In the genomic region with DNA sequence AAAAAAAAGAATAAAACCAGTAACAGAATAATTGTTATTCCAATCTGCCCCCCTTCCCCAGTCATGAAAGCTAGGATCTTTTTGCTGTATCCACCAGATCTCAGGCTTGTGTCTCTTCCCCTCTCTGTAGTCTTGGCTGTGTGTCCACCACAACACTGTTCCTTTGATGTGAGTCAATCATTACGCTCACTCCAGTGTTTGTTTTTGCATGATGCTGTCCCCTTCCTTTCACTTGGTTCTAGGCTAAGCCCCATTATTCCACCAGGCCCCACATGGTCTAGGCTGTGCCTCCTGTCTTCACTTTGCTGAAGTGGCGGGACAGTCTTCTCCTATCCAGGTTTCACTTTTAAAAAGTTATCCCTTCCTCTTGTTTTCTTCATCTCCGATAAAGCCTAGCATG, we compare ENCODE assay signal across 21 cellular contexts. TPM values are rescaled to one million over a fixed set of nuclear protein-coding genes. Genes with fewer than 3 reads are reported as not detected.
DNase-seq lines count a peak whose midpoint lies in the region; ATAC-seq, FAIRE-seq and TF ChIP-seq lines count a peak whose summit lies in the region.
"Had no signal": no experiment of that assay in that cellular context is flagged by ENCODE, and none has a peak within 500 bp of the region (broad histone marks: within the 10 kb centered on the region; RNA-seq: fewer than 3 reads in every experiment).

No MANE protein-coding gene starts in this region.

- DNase-seq in SK-N-SH (no peak), astrocyte (ENCODE audit: low read depth) (no peak), hepatocyte (ENCODE audit: low spot score) (no peak), SHP77 (lab: John Stamatoyannopoulos, UW) (no peak)
- DNase-seq in activated naive CD4-positive, alpha-beta T cell treated with anti-CD3 and anti-CD28 coated beads, Interleukin-2, amount 50 U/mL, for 72 hours (ENCODE audit: low spot score in 2 of 2): no peak
- DNase-seq: ACHN; activated CD4-positive, alpha-beta T cell treated with anti-CD3 and anti-CD28 coated beads, Interleukin-2, amount 50 U/mL, for 4 hours; activated naive CD4-positive, alpha-beta T cell treated with anti-CD3 and anti-CD28 coated beads, Interleukin-2, amount 10 ng/mL, durations not matched to agents 7 days and 5 days; brain microvascular endothelial cell; dorsolateral prefrontal cortex; MG63; retina; stimulated activated naive CD4-positive, alpha-beta T cell treated with Interleukin-2 at 50 U/mL for 16 hours; transverse colon had no signal

- H3K9ac ChIP-seq in SK-N-SH (no peak overlapping the region), astrocyte (ENCODE audit: low read length) (no peak overlapping the region)

- H3K4me1 ChIP-seq in SK-N-SH (ENCODE audit: control insufficient read depth in 1 of 2, insufficient read depth in 2 of 2, low read depth in 1 of 2, low read length in 1 of 2) (peaks cover 0 to 11% of the 10 kb centered on the region in 2 experiments; a peak in 2 of 4 replicates), astrocyte (ENCODE audit: insufficient read depth, low read length) (no peaks in the 10 kb centered on the region), hepatocyte (ENCODE audit: insufficient read depth) (peaks cover 10% of the 10 kb centered on the region)

- H3K4me2 ChIP-seq in SK-N-SH (0 out of 2 replicates have a peak overlapping the region, but pooled peaks have one; percentile 7), astrocyte (ENCODE audit: low read length) (no peak overlapping the region), hepatocyte (no peak overlapping the region)

- no peak for TF ChIP-seq CTCF in SK-N-SH (IDR thresholded peaks at IDR 0.05)
- no peak for TF ChIP-seq CTCF in astrocyte (IDR thresholded peaks at IDR 0.05; ENCODE audit: insufficient read depth, low read depth, low read length)
- no peak for TF ChIP-seq CTCF in hepatocyte (IDR thresholded peaks at IDR 0.05; ENCODE audit: poor library complexity)

- H3K79me2 ChIP-seq in SK-N-SH (ENCODE audit: insufficient read depth) (no peaks in the 10 kb centered on the region), astrocyte (ENCODE audit: insufficient read depth, low read length) (no peaks in the 10 kb centered on the region), hepatocyte (no peaks in the 10 kb centered on the region)

- no peak overlapping the region for H3K4me3 Mint-ChIP-seq in astrocyte (ENCODE audit: unreplicated experiment)
- H3K4me3 Mint-ChIP-seq: activated naive CD4-positive, alpha-beta T cell treated with anti-CD3 and anti-CD28 coated beads, Interleukin-2, amount 10 ng/mL, durations not matched to agents 7 days and 5 days; CD14-positive monocyte had no signal

- no peaks in the 10 kb centered on the region for H4K20me1 ChIP-seq in SK-N-SH (ENCODE audit: insufficient read depth)
- H4K20me1 ChIP-seq in astrocyte (ENCODE audit: insufficient read depth, low read length): no peaks in the 10 kb centered on the region
- H4K20me1 ChIP-seq in hepatocyte (ENCODE audit: insufficient read depth, poor library complexity, severe bottlenecking): no peaks in the 10 kb centered on the region

- no peak for TF ChIP-seq RAD21 in SK-N-SH (IDR thresholded peaks at IDR 0.05; ENCODE audit: low read length)

- no peaks in the 10 kb centered on the region for H3K36me3 Mint-ChIP-seq in astrocyte (ENCODE audit: low read depth, unreplicated experiment)
- no peaks in the 10 kb centered on the region for H3K36me3 Mint-ChIP-seq in activated naive CD4-positive, alpha-beta T cell treated with anti-CD3 and anti-CD28 coated beads, Interleukin-2, amount 50 U/mL, for 72 hours
- H3K36me3 Mint-ChIP-seq: activated naive CD4-positive, alpha-beta T cell treated with anti-CD3 and anti-CD28 coated beads, Interleukin-2, amount 10 ng/mL, durations not matched to agents 7 days and 5 days; CD14-positive monocyte had no signal

- peaks cover 22% of the 10 kb centered on the region for H3K4me1 Mint-ChIP-seq in astrocyte (ENCODE audit: low read depth, unreplicated experiment)
- H3K4me1 Mint-ChIP-seq: activated naive CD4-positive, alpha-beta T cell treated with anti-CD3 and anti-CD28 coated beads, Interleukin-2, amount 10 ng/mL, durations not matched to agents 7 days and 5 days had no signal

- POLR2A ChIA-PET in SK-N-SH (lab: Yijun Ruan, JAX): no interaction called here

- H3K27me3 ChIP-seq in SK-N-SH (ENCODE audit: insufficient read depth): no peaks in the 10 kb centered on the region; the same call in 1 of the 2 replicates
- no peaks in the 10 kb centered on the region for H3K27me3 ChIP-seq in astrocyte (ENCODE audit: insufficient read depth, low read length)
- H3K27me3 ChIP-seq in hepatocyte: no peaks in the 10 kb centered on the region
- H3K27me3 ChIP-seq: dorsolateral prefrontal cortex, MG63, transverse colon had no signal

- H2AFZ ChIP-seq in SK-N-SH (ENCODE audit: low read depth): no peak overlapping the region
- peak overlapping the region; percentile 58 for H2AFZ ChIP-seq in astrocyte (ENCODE audit: low read depth, low read length)
- no peak overlapping the region for H2AFZ ChIP-seq in hepatocyte

- ATAC-seq in SK-N-SH treated with all-trans-retinoic acid at 6 μM for 48 hours (no peak; the same call in 2 of the 3 replicates), GM19023 (IDR thresholded peaks at IDR 0.05; ENCODE audit: unreplicated experiment) (no peak), GM21737 (IDR thresholded peaks at IDR 0.05; ENCODE audit: unreplicated experiment) (no peak)
- ATAC-seq in activated naive CD4-positive, alpha-beta T cell treated with anti-CD3 and anti-CD28 coated beads, Interleukin-2, amount 50 U/mL, for 72 hours: no peak

- H3K9me2 ChIP-seq in SK-N-SH (no peaks in the 10 kb centered on the region), hepatocyte (replicated peaks; ENCODE audit: insufficient read depth) (no peaks in the 10 kb centered on the region)

- 85% methylated on average over 3 of the region's 3 CpGs for WGBS in SK-N-SH (ENCODE audit: low lambda C conversion rate)
- 82% methylated on average over 3 of the region's 3 CpGs for WGBS in hepatocyte (ENCODE audit: low lambda C conversion rate, missing lambda C conversion rate)

- H3K36me3 ChIP-seq in SK-N-SH (replicated peaks in 1 of 2; ENCODE audit: control insufficient read depth in 1 of 2, insufficient read depth in 2 of 2, low read length in 1 of 2) (no peaks in the 10 kb centered on the region), astrocyte (ENCODE audit: insufficient read depth, low read length) (no peaks in the 10 kb centered on the region), hepatocyte (replicated peaks; ENCODE audit: insufficient read depth, low read depth) (no peaks in the 10 kb centered on the region)
- H3K36me3 ChIP-seq: brain microvascular endothelial cell, MG63, transverse colon had no signal

- H3K27ac Mint-ChIP-seq in astrocyte (ENCODE audit: unreplicated experiment): peak overlapping the region; percentile 43
- peak overlapping the region in 1 of 2 donors; percentile 67 for H3K27ac Mint-ChIP-seq in activated naive CD4-positive, alpha-beta T cell treated with anti-CD3 and anti-CD28 coated beads, Interleukin-2, amount 50 U/mL, for 72 hours
- H3K27ac Mint-ChIP-seq: activated naive CD4-positive, alpha-beta T cell treated with anti-CD3 and anti-CD28 coated beads, Interleukin-2, amount 10 ng/mL, durations not matched to agents 7 days and 5 days; CD14-positive monocyte had no signal

- CTCF ChIA-PET in SK-N-SH (lab: Yijun Ruan, JAX): interaction anchor here (0.9 to 6.3 kb wide), 3 partner anchors 8 to 19 kb away, joined by 3 to 38 read pairs (median 33); partner anchors contain the start of gene HIGD1A

- no peak for FAIRE-seq in astrocyte (lab: Jason Lieb, UNC)

- H3K27me3 Mint-ChIP-seq in astrocyte (ENCODE audit: low read depth, unreplicated experiment): no peaks in the 10 kb centered on the region

- H3K27ac ChIP-seq in SK-N-SH (ENCODE audit: low read depth in 2 of 2, low read length in 1 of 2) (no peak overlapping the region), astrocyte (ENCODE audit: low read depth, low read length) (no peak overlapping the region), hepatocyte (peak overlapping the region; percentile 10)
- H3K27ac ChIP-seq: brain microvascular endothelial cell, dorsolateral prefrontal cortex had no signal

- no peaks in the 10 kb centered on the region for H3K9me3 Mint-ChIP-seq in astrocyte (ENCODE audit: unreplicated experiment)
- no peaks in the 10 kb centered on the region for H3K9me3 Mint-ChIP-seq in activated naive CD4-positive, alpha-beta T cell treated with anti-CD3 and anti-CD28 coated beads, Interleukin-2, amount 50 U/mL, for 72 hours
- H3K9me3 Mint-ChIP-seq: activated naive CD4-positive, alpha-beta T cell treated with anti-CD3 and anti-CD28 coated beads, Interleukin-2, amount 10 ng/mL, durations not matched to agents 7 days and 5 days had no signal

- peaks cover 12% of the 10 kb centered on the region for H3F3A ChIP-seq in SK-N-SH (replicated peaks; ENCODE audit: insufficient read depth)

- no peak for TF ChIP-seq EP300 in SK-N-SH (IDR thresholded peaks at IDR 0.05; ENCODE audit: borderline replicate concordance in 1 of 2, low read depth in 1 of 2, low read length in 1 of 2)

- no peak overlapping the region for H3K4me3 ChIP-seq in SK-N-SH (ENCODE audit: low read depth in 2 of 2, low read length in 1 of 2)
- no peak overlapping the region for H3K4me3 ChIP-seq in astrocyte (ENCODE audit: insufficient read depth, low read depth, low read length)
- no peak overlapping the region for H3K4me3 ChIP-seq in hepatocyte
- H3K4me3 ChIP-seq: dorsolateral prefrontal cortex, MG63, transverse colon had no signal

- H3K9me3 ChIP-seq in SK-N-SH (no peaks in the 10 kb centered on the region), astrocyte (ENCODE audit: insufficient read depth, low read depth, low read length) (peaks cover 2% of the 10 kb centered on the region), hepatocyte (ENCODE audit: low read depth) (no peaks in the 10 kb centered on the region)
- H3K9me3 ChIP-seq: MG63, transverse colon had no signal

RNA-seq across cellular contexts. Expression of gene ACKR2, which starts 13.6 kb away (rescaled TPM):
- 0.10 and 0.11 TPM in 2 replicates for polyA plus RNA-seq in SK-N-SH (2012; rRNA removed)
- 0.03 and 0.09 TPM in 2 replicates for polyA plus RNA-seq in SK-N-SH (2012; cell fraction: cytosol; rRNA removed)
- polyA plus RNA-seq in SK-N-SH (2012; cell fraction: nucleus; rRNA removed): 0.21 and 0.22 TPM in 2 replicates
- 1.7 and 2.1 TPM in 2 replicates for total RNA-seq in astrocyte
- total RNA-seq in hepatocyte: 1.9 and 3.9 TPM in 2 replicates
- 1.7 and 2.3 TPM in 2 replicates for polyA plus RNA-seq in hepatocyte
- total RNA-seq in activated naive CD4-positive, alpha-beta T cell treated with anti-CD3 and anti-CD28 coated beads, Interleukin-2, amount 50 U/mL, for 72 hours: 1 to 10 TPM; 1.0 to 1.5 TPM
- polyA plus RNA-seq: CD14-positive monocyte, neural cell had no signal

RNA-seq across cellular contexts. Expression of gene HIGD1A, which starts 18.5 kb away (rescaled TPM):
- polyA plus RNA-seq in SK-N-SH (2012; rRNA removed): 72.1 and 112 TPM in 2 replicates
- 147 and 222 TPM in 2 replicates for polyA plus RNA-seq in SK-N-SH (2012; cell fraction: cytosol; rRNA removed)
- polyA plus RNA-seq in SK-N-SH (2012; cell fraction: nucleus; rRNA removed): 13.6 and 31.7 TPM in 2 replicates
- 125 and 150 TPM in 2 replicates for total RNA-seq in astrocyte
- total RNA-seq in hepatocyte: 252 and 266 TPM in 2 replicates
- 212 and 218 TPM in 2 replicates for polyA plus RNA-seq in hepatocyte
- 10 to 100 TPM; 59.5 to 67.6 TPM for total RNA-seq in activated naive CD4-positive, alpha-beta T cell treated with anti-CD3 and anti-CD28 coated beads, Interleukin-2, amount 50 U/mL, for 72 hours

RNA-seq across cellular contexts. Expression of gene CCDC13, which starts 49.8 kb away (rescaled TPM):
- polyA plus RNA-seq in SK-N-SH (2012; rRNA removed): 0.66 and 1.3 TPM in 2 replicates
- 0.37 and 0.82 TPM in 2 replicates for polyA plus RNA-seq in SK-N-SH (2012; cell fraction: cytosol; rRNA removed)
- polyA plus RNA-seq in SK-N-SH (2012; cell fraction: nucleus; rRNA removed): 2.9 and 3.2 TPM in 2 replicates
- 0.84 and 1.3 TPM in 2 replicates for total RNA-seq in astrocyte
- total RNA-seq in hepatocyte: 0.63 TPM in 1 of 2 replicates, not detected in the other
- polyA plus RNA-seq in hepatocyte: 2.1 TPM in 1 of 2 replicates, not detected in the other
- under 1 TPM; 0.34 to 0.70 TPM for total RNA-seq in activated naive CD4-positive, alpha-beta T cell treated with anti-CD3 and anti-CD28 coated beads, Interleukin-2, amount 50 U/mL, for 72 hours

RNA-seq across cellular contexts. Expression of gene CYP8B1, which starts 52.9 kb away (rescaled TPM):
- polyA plus RNA-seq in SK-N-SH (2012; rRNA removed) (not detected in 2 replicates), hepatocyte (2.2 and 4.5 TPM in 2 replicates)
- not detected in 2 replicates for polyA plus RNA-seq in SK-N-SH (2012; cell fraction: cytosol; rRNA removed)
- polyA plus RNA-seq in SK-N-SH (2012; cell fraction: nucleus; rRNA removed): not detected in 2 replicates
- total RNA-seq in astrocyte (not detected in 2 replicates), hepatocyte (5.7 and 5.9 TPM in 2 replicates)
- total RNA-seq in activated naive CD4-positive, alpha-beta T cell treated with anti-CD3 and anti-CD28 coated beads, Interleukin-2, amount 50 U/mL, for 72 hours: not detected
- total RNA-seq: kidney epithelial cell, mesenteric fat pad, transverse colon had no signal
- polyA plus RNA-seq: CD14-positive monocyte, neural cell had no signal
